ENCODE assay signal across 20 cellular contexts in genomic region chr9:120741701-120742100, GRCh38. TPM values are rescaled to one million over a fixed set of nuclear protein-coding genes. Genes with fewer than 3 reads are reported as not detected.
DNase-seq lines count a peak whose midpoint lies in the region; ATAC-seq, FAIRE-seq and TF ChIP-seq lines count a peak whose summit lies in the region.
"Had no signal": no experiment of that assay in that cellular context is flagged by ENCODE, and none has a peak within 500 bp of the region (broad histone marks: within the 10 kb centered on the region; RNA-seq: fewer than 3 reads in every experiment).

No MANE protein-coding gene starts in this region.

- no peak for ATAC-seq in HG02970 (IDR thresholded peaks at IDR 0.05; ENCODE audit: low FRiP score, unreplicated experiment)
- ATAC-seq in GM21390 (IDR thresholded peaks at IDR 0.05; ENCODE audit: unreplicated experiment): no peak
- ATAC-seq: HCT116, K562 had no signal

- TF ChIP-seq POLR2A in testis (IDR thresholded peaks at IDR 0.05): no peak

- no peaks in the 10 kb centered on the region for H3K79me2 ChIP-seq in ACC112 (ENCODE audit: control insufficient read depth, insufficient read depth, low read length, unreplicated experiment)

- POLR2A ChIA-PET in HEK293 (lab: Yijun Ruan, JAX): no interaction called here
- POLR2A ChIA-PET in Caco-2 (lab: Charles Lee): no interaction called here

- H3K27ac Mint-ChIP-seq in Caco-2 (ENCODE audit: unreplicated experiment): no peak overlapping the region
- H3K27ac Mint-ChIP-seq: CD4-positive, alpha-beta T cell had no signal

- no peaks in the 10 kb centered on the region for H3K4me1 Mint-ChIP-seq in Caco-2 (ENCODE audit: low read depth, unreplicated experiment)

- TF ChIP-seq CTCF in HEK293 (tag by site-specific recombination; IDR thresholded peaks at IDR 0.05) (no peak), bronchial epithelial cell (IDR thresholded peaks at IDR 0.05; ENCODE audit: insufficient read depth, low read length, severe bottlenecking) (no peak), Caco-2 (IDR thresholded peaks at IDR 0.05; ENCODE audit: insufficient read depth in 1 of 2, low read depth in 1 of 2, low read length in 1 of 2, severe bottlenecking in 1 of 2, unreplicated experiment in 1 of 2) (no peak), testis (IDR thresholded peaks at IDR 0.05) (no peak)

- CTCF ChIA-PET in HEK293 (lab: Yijun Ruan, JAX) (interaction anchor here (0.6 to 1.9 kb wide), 6 partner anchors 8 to 667 kb away, joined by 3 to 8 read pairs (median 6); no protein-coding TSS in a partner anchor), Caco-2 (lab: Charles Lee) (no interaction called here)

- H3K36me3 ChIP-seq in ACC112 (ENCODE audit: insufficient read depth, low read length): no peaks in the 10 kb centered on the region
- no peaks in the 10 kb centered on the region for H3K36me3 ChIP-seq in HEK293 (ENCODE audit: control insufficient read depth in 2 of 2, insufficient read depth in 1 of 2, low read length in 2 of 2)
- no peaks in the 10 kb centered on the region for H3K36me3 ChIP-seq in bronchial epithelial cell (ENCODE audit: control insufficient read depth, insufficient read depth, low read length)
- H3K36me3 ChIP-seq in Caco-2 (ENCODE audit: control insufficient read depth, insufficient read depth, low read length): no peaks in the 10 kb centered on the region
- H3K36me3 ChIP-seq in testis (ENCODE audit: low read depth, missing control alignments): no peaks in the 10 kb centered on the region

- H3K27ac ChIP-seq in ACC112 (ENCODE audit: low read depth, low read length): peak overlapping the region; percentile 42
- no peak overlapping the region for H3K27ac ChIP-seq in HEK293 (ENCODE audit: extremely low read depth, low read depth, low read length)
- H3K27ac ChIP-seq in epithelial cell of prostate: peak overlapping the region; percentile 42
- no peak overlapping the region for H3K27ac ChIP-seq in testis
- H3K27ac ChIP-seq: 22Rv1, BLaER1 had no signal

- FAIRE-seq in bronchial epithelial cell (lab: Jason Lieb, UNC): no peak
- FAIRE-seq: D721Med, GM12892, K562 had no signal

- H3K4me1 ChIP-seq in ACC112 (ENCODE audit: control insufficient read depth, insufficient read depth, low read length, unreplicated experiment) (peaks cover 10% of the 10 kb centered on the region), HEK293 (ENCODE audit: control insufficient read depth, insufficient read depth, low read length) (no peaks in the 10 kb centered on the region), Caco-2 (no peaks in the 10 kb centered on the region), testis (no peaks in the 10 kb centered on the region)
- H3K4me1 ChIP-seq: BLaER1 had no signal

- H3K9me3 ChIP-seq in HEK293 (ENCODE audit: control insufficient read depth, insufficient read depth, low read depth, low read length): no peaks in the 10 kb centered on the region
- 0 out of 2 replicates have a peak, but pooled peaks cover 4% of the 10 kb centered on the region for H3K9me3 ChIP-seq in Caco-2
- no peaks in the 10 kb centered on the region for H3K9me3 ChIP-seq in testis

- intact Hi-C loops in Caco-2 (cut with micrococcal nuclease; ENCODE audit: unreplicated experiment): loop anchor here (2.0 to 5.0 kb wide), 2 partner anchors 241 to 319 kb away; no protein-coding TSS in a partner anchor
- intact Hi-C loops in testis (cut with DNase I; ENCODE audit: low total_unique reads): no loop called here

- H3K9me3 Mint-ChIP-seq in Caco-2 (ENCODE audit: unreplicated experiment): no peaks in the 10 kb centered on the region
- H3K9me3 Mint-ChIP-seq: CD4-positive, alpha-beta T cell had no signal

- no peak overlapping the region for H3K4me3 Mint-ChIP-seq in Caco-2 (ENCODE audit: unreplicated experiment)
- H3K4me3 Mint-ChIP-seq: CD4-positive, alpha-beta T cell had no signal

- H2AFZ ChIP-seq in ACC112 (ENCODE audit: low read length, unreplicated experiment): peak overlapping the region; percentile 3

- no peaks in the 10 kb centered on the region for H3K36me3 Mint-ChIP-seq in Caco-2 (ENCODE audit: insufficient read depth, unreplicated experiment)

- 75 to 91% methylated on average over 1 of the region's 1 CpG for WGBS in testis, 2 donors

- BruUV-seq in Caco-2 (replicated peaks; lab: Mats Ljungman, UMichigan): no TSS peak

- no peaks in the 10 kb centered on the region for H3K27me3 ChIP-seq in ACC112 (ENCODE audit: insufficient read depth, low read length)
- H3K27me3 ChIP-seq in bronchial epithelial cell (ENCODE audit: control insufficient read depth, insufficient read depth, low read length): no peaks in the 10 kb centered on the region
- no peaks in the 10 kb centered on the region for H3K27me3 ChIP-seq in Caco-2 (replicated peaks; ENCODE audit: control insufficient read depth, insufficient read depth, low read length)
- H3K27me3 ChIP-seq in testis: no peaks in the 10 kb centered on the region
- H3K27me3 ChIP-seq: BLaER1 had no signal

- no peaks in the 10 kb centered on the region for H3K27me3 Mint-ChIP-seq in Caco-2 (ENCODE audit: insufficient read depth, unreplicated experiment)
- H3K27me3 Mint-ChIP-seq: CD4-positive, alpha-beta T cell had no signal

- peak; percentile 66 for DNase-seq in bronchial epithelial cell (ENCODE audit: low read depth)
- no peak for DNase-seq in epithelial cell of prostate (ENCODE audit: low read depth, low spot score)
- no peak for DNase-seq in Caco-2
- no peak for DNase-seq in testis
- DNase-seq: CD4-positive, alpha-beta T cell; DMS153; DMS79 treated with DMSO at 0.1 percent for 48 hours; EL; GDM1; GOT3 had no signal

- H3K4me3 ChIP-seq in ACC112 (ENCODE audit: low read depth, low read length) (no peak overlapping the region), HEK293 (ENCODE audit: low read depth, low read length) (no peak overlapping the region), bronchial epithelial cell (ENCODE audit: low read depth, low read length) (no peak overlapping the region), Caco-2 (ENCODE audit: low read depth, low read length) (no peak overlapping the region), testis (no peak overlapping the region)
- H3K4me3 ChIP-seq: BLaER1, K562 had no signal

TF ChIP-seq in HEK293, 187 proteins besides CTCF, POLR2A, EP300 and RAD21:
- TF ChIP-seq ZSCAN30 (tag by site-specific recombination; IDR thresholded peaks at IDR 0.05) (no peak), ZNF664 (tag by site-specific recombination; IDR thresholded peaks at IDR 0.05) (0 out of 2 replicates have a peak, but pooled peaks have one; percentile 6)

RNA-seq across cellular contexts. Expression of gene MEGF9, which starts 27.4 kb away (rescaled TPM):
- total RNA-seq in bronchial epithelial cell (4.7 and 5.9 TPM in 2 replicates), Caco-2 (2022) (2.8 and 2.9 TPM in 2 replicates), testis (1 to 10 TPM; 8.2 to 8.5 TPM)
- polyA plus RNA-seq in testis (ENCODE audit: insufficient read depth, low read depth, low replicate concordance): 7.2 TPM

RNA-seq across cellular contexts. Expression of gene FBXW2, which starts 51.5 kb away (rescaled TPM):
- total RNA-seq in bronchial epithelial cell: 30.0 and 31.1 TPM in 2 replicates
- 72.7 and 74.3 TPM in 2 replicates for total RNA-seq in Caco-2 (2022)
- 10 to 100 TPM; 52.9 to 58.7 TPM for total RNA-seq in testis
- 46.5 TPM for polyA plus RNA-seq in testis (ENCODE audit: insufficient read depth, low read depth, low replicate concordance)

Comparison
In these comparisons a context has a peak if more than half of its experiments do, and no peak if none do; other contexts are left out.
1. H3K27ac ChIP-seq: peak in ACC112 (single experiment) and epithelial cell of prostate (single experiment); none in HEK293 (single experiment) and testis (0 of 2).